11 cellular contexts compared by ENCODE assay signal in the genomic region with DNA sequence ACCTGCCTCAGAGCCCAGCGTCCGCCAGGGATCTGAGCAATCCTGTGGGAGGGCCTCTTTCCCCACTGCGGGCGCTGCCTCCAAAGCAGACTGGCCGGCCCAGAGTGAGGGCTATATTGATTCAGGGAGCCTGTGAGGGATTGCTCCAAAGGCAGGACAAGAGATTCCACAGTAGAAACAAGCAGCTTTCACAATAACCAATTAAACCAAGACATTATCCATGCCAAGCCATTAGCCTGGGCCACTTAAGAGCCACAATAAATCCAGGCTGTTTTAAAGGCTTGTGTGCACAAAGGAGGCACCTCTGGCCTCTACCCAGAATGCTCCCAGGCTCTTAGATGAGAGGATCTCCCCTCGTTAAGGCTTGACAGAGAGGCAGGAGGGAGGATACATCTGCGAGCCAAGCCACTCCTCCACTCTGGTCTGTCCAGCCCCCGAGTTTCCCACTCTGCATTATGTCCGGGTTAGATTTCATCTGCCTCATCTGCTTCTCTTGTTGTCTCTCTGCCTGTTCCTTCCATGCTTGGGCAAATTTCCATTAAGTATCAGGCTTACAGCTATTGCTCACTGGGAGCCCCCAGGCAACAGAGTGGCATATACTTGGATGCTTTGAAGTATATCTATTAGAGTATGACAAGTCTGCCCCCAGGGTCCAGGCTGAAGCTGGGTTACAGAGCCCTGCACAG.
DNase-seq lines count a peak whose midpoint lies in the region; ATAC-seq and TF ChIP-seq lines count a peak whose summit lies in the region.
"Had no signal": no experiment of that assay in that cellular context is flagged by ENCODE, and none has a peak within 500 bp of the region (broad histone marks: within the 10 kb centered on the region; RNA-seq: fewer than 3 reads in every experiment).

No MANE protein-coding gene starts in this region.

- peak; percentile 22 for ATAC-seq in stimulated activated effector memory CD8-positive, alpha-beta T cell treated with anti-CD3 and anti-CD28 coated beads, Interleukin-12 subunit alpha, Interleukin-12 subunit beta, amount 100 ng/mL, for 72 hours
- ATAC-seq in HG02678 (IDR thresholded peaks at IDR 0.05; ENCODE audit: unreplicated experiment): no peak
- ATAC-seq in GM19324 (IDR thresholded peaks at IDR 0.05; ENCODE audit: low FRiP score, unreplicated experiment): no peak

- H3K4me1 ChIP-seq in MM.1S (ENCODE audit: low read length): no peaks in the 10 kb centered on the region

- DNase-seq in NCI-H526 (lab: John Stamatoyannopoulos, UW): peak; percentile 5
- no peak for DNase-seq in NCI-H526 treated with DMSO at 0.1 percent for 48 hours (lab: John Stamatoyannopoulos, UW)
- DNase-seq in SK-MEL-5 (ENCODE audit: low read depth, low spot score): peak; percentile 5
- peak; percentile 23 for DNase-seq in fibroblast of villous mesenchyme (ENCODE audit: low read depth)
- no peak for DNase-seq in stimulated activated effector memory CD8-positive, alpha-beta T cell treated with anti-CD3 and anti-CD28 coated beads, Interleukin-12 subunit alpha, Interleukin-12 subunit beta, amount 100 ng/mL, for 72 hours (ENCODE audit: low spot score in 2 of 2)
- DNase-seq in MM.1S: no peak
- DNase-seq: activated CD4-positive, alpha-beta T cell treated with anti-CD3 and anti-CD28 coated beads for 1 hour had no signal

- H3K79me2 ChIP-seq in MM.1S (ENCODE audit: low read length): no peaks in the 10 kb centered on the region

- H3F3A ChIP-seq in MM.1S (ENCODE audit: insufficient read depth, low read length): no peaks in the 10 kb centered on the region

- peaks cover 8% of the 10 kb centered on the region for H3K9me3 Mint-ChIP-seq in stimulated activated effector memory CD8-positive, alpha-beta T cell treated with anti-CD3 and anti-CD28 coated beads, Interleukin-12 subunit alpha, Interleukin-12 subunit beta, amount 100 ng/mL, for 72 hours
- H3K9me3 Mint-ChIP-seq: dendritic cell treated with granulocyte-macrophage colony-stimulating factor and Interleukin-4, amounts not matched to agents 40 ng/mL and 50 ng/mL, for 4 days had no signal

- H4K20me1 ChIP-seq in MM.1S (ENCODE audit: insufficient read depth, low read length): no peaks in the 10 kb centered on the region

- no peaks in the 10 kb centered on the region for H3K4me1 Mint-ChIP-seq in stimulated activated effector memory CD8-positive, alpha-beta T cell treated with anti-CD3 and anti-CD28 coated beads, Interleukin-12 subunit alpha, Interleukin-12 subunit beta, amount 100 ng/mL, for 72 hours

- in situ Hi-C loops in SK-MEL-5 (cut with HindIII; ENCODE audit: low pct_unique_long_range_greater_than_20kb, low sequenced_read_pairs): no loop called here

- H3K4me3 Mint-ChIP-seq in stimulated activated effector memory CD8-positive, alpha-beta T cell treated with anti-CD3 and anti-CD28 coated beads, Interleukin-12 subunit alpha, Interleukin-12 subunit beta, amount 100 ng/mL, for 72 hours: no peak overlapping the region
- H3K4me3 Mint-ChIP-seq: dendritic cell treated with granulocyte-macrophage colony-stimulating factor and Interleukin-4, amounts not matched to agents 40 ng/mL and 50 ng/mL, for 4 days had no signal

- no peak overlapping the region for H3K27ac Mint-ChIP-seq in stimulated activated effector memory CD8-positive, alpha-beta T cell treated with anti-CD3 and anti-CD28 coated beads, Interleukin-12 subunit alpha, Interleukin-12 subunit beta, amount 100 ng/mL, for 72 hours
- H3K27ac Mint-ChIP-seq: dendritic cell treated with granulocyte-macrophage colony-stimulating factor and Interleukin-4, amounts not matched to agents 40 ng/mL and 50 ng/mL, for 4 days had no signal

- no peak overlapping the region for H3K4me3 ChIP-seq in fibroblast of villous mesenchyme (ENCODE audit: low read depth, low read length)
- no peak overlapping the region for H3K4me3 ChIP-seq in MM.1S (ENCODE audit: low read length)

- TF ChIP-seq CTCF in fibroblast of villous mesenchyme (IDR thresholded peaks at IDR 0.05; ENCODE audit: insufficient read depth, low read depth, low read length): no peak
- TF ChIP-seq CTCF in MM.1S (IDR thresholded peaks at IDR 0.05; ENCODE audit: low read length): no peak

- no peaks in the 10 kb centered on the region for H3K27me3 ChIP-seq in MM.1S (replicated peaks; ENCODE audit: insufficient read depth, low read length)

- no peaks in the 10 kb centered on the region for H3K9me2 ChIP-seq in MM.1S (replicated peaks; ENCODE audit: insufficient read depth, low read length)

- no peak overlapping the region for H2AFZ ChIP-seq in MM.1S (ENCODE audit: low read length)

- H3K27ac ChIP-seq in MM.1S (ENCODE audit: low read length): no peak overlapping the region
- H3K27ac ChIP-seq: RWPE1 had no signal

- H3K36me3 Mint-ChIP-seq in stimulated activated effector memory CD8-positive, alpha-beta T cell treated with anti-CD3 and anti-CD28 coated beads, Interleukin-12 subunit alpha, Interleukin-12 subunit beta, amount 100 ng/mL, for 72 hours: no peaks in the 10 kb centered on the region

- H3K4me2 ChIP-seq in MM.1S (ENCODE audit: low read depth, low read length): no peak overlapping the region

- no peaks in the 10 kb centered on the region for H3K9me3 ChIP-seq in MM.1S (replicated peaks; ENCODE audit: insufficient read depth, low read length)

- no peak overlapping the region for H3K9ac ChIP-seq in MM.1S (ENCODE audit: low read length)

- H3K36me3 ChIP-seq in MM.1S (replicated peaks; ENCODE audit: insufficient read depth, low read length): no peaks in the 10 kb centered on the region

Comparison
In these comparisons a context has a peak if more than half of its experiments do, and no peak if none do; other contexts are left out.
1. DNase-seq: peak in NCI-H526 (2 of 2), SK-MEL-5 (single experiment) and fibroblast of villous mesenchyme (single experiment); none in NCI-H526 treated with DMSO at 0.1 percent for 48 hours (single experiment), stimulated activated effector memory CD8-positive, alpha-beta T cell treated with anti-CD3 and anti-CD28 coated beads, Interleukin-12 subunit alpha, Interleukin-12 subunit beta, amount 100 ng/mL, for 72 hours (0 of 2) and MM.1S (single experiment).